In genomic region chr14:95536036-95536577, GRCh38 we compare ENCODE assay signal across 8 cellular contexts. TPM values are rescaled to one million over a fixed set of nuclear protein-coding genes. Genes with fewer than 3 reads are reported as not detected.
DNase-seq lines count a peak whose midpoint lies in the region; TF ChIP-seq lines count a peak whose summit lies in the region.

No MANE protein-coding gene starts in this region.

- DNase-seq in AG09309 (ENCODE audit: low read depth) (no peak), mammary epithelial cell (no peak), NCI-H748 (lab: John Stamatoyannopoulos, UW; ENCODE audit: unreplicated experiment) (no peak), mucosa of gallbladder (ENCODE audit: low spot score) (no peak), occipital lobe (lab: John Stamatoyannopoulos, UW) (no peak), LoVo (ENCODE audit: low spot score) (no peak)

- H3K4me3 ChIP-seq in AG09309 (ENCODE audit: control insufficient read depth, low read depth, low read length) = peak overlapping the region; percentile 70
- peak overlapping the region; percentile 94 for H3K4me3 ChIP-seq in HUES64 (ENCODE audit: low read length)
- H3K4me3 ChIP-seq in mammary epithelial cell (replicated peaks in 1 of 3; ENCODE audit: insufficient read depth in 1 of 3, low read depth in 2 of 3, low read length in 3 of 3) = peak overlapping the region; percentile 66 to 93 (median 91)
- H3K4me3 ChIP-seq in muscle layer of duodenum (ENCODE audit: low read depth in 1 of 2, low read length in 2 of 2) = peak overlapping the region; percentile 85 to 90

- H3K27ac ChIP-seq in HUES64 (ENCODE audit: low read depth, low read length) (no peak overlapping the region), mammary epithelial cell (ENCODE audit: insufficient read depth, low read depth, low read length) (peak overlapping the region; percentile 67), muscle layer of duodenum (ENCODE audit: low read length) (peak overlapping the region; percentile 61)

- 35% methylated on average over 4 of the region's 4 CpGs for WGBS in HUES64
- WGBS in mammary epithelial cell (ENCODE audit: low coverage, missing lambda C conversion rate) = 62% methylated on average over 4 of the region's 4 CpGs

- no peaks in the 10 kb centered on the region; the same call in 1 of the 2 replicates for H3K27me3 ChIP-seq in HUES64 (ENCODE audit: insufficient read depth, low read length)
- no peaks in the 10 kb centered on the region for H3K27me3 ChIP-seq in mammary epithelial cell (ENCODE audit: insufficient read depth, low read length)
- H3K27me3 ChIP-seq in muscle layer of duodenum (ENCODE audit: low read depth, low read length) = no peaks in the 10 kb centered on the region

- in situ Hi-C loops in mammary epithelial cell (cut with MboI; ENCODE audit: low sequenced_read_pairs in 2 of 2) = loop anchor here in 1 of 2 donors (25.0 kb wide), 1 partner anchor 726 kb away; the partner anchor contains the start of gene BDKRB1

- no peak for TF ChIP-seq CTCF in AG09309 (IDR thresholded peaks at IDR 0.05; ENCODE audit: control insufficient read depth, insufficient read depth, low read depth, low read length, missing control alignments)
- TF ChIP-seq CTCF in mammary epithelial cell (conservative IDR thresholded peaks at IDR 0.05 in 1 of 2, IDR thresholded peaks at IDR 0.05 in 1 of 2; ENCODE audit: extremely low read depth in 1 of 2, insufficient read depth in 1 of 2, low read depth in 1 of 2, low read length in 2 of 2) = no peak

- CTCF ChIA-PET in mammary epithelial cell (lab: Charles Lee; ENCODE audit: low non-redundant PET) = no interaction called here

- H3K9me3 ChIP-seq in HUES64 (ENCODE audit: insufficient read depth, low read depth, low read length) = no peaks in the 10 kb centered on the region
- no peaks in the 10 kb centered on the region for H3K9me3 ChIP-seq in mammary epithelial cell (replicated peaks; ENCODE audit: insufficient read depth, low read length)
- H3K9me3 ChIP-seq in muscle layer of duodenum (ENCODE audit: control insufficient read depth in 1 of 2, low read length in 2 of 2) = no peaks in the 10 kb centered on the region

- H2AFZ ChIP-seq in mammary epithelial cell (ENCODE audit: low read depth, low read length) = peak overlapping the region; percentile 79

- H3K4me1 ChIP-seq in HUES64 (ENCODE audit: insufficient read depth, low read length) = peaks cover 28% of the 10 kb centered on the region
- peaks cover 28% of the 10 kb centered on the region for H3K4me1 ChIP-seq in mammary epithelial cell (ENCODE audit: insufficient read depth, low read length)
- peaks cover 16 to 42% of the 10 kb centered on the region in 2 donors for H3K4me1 ChIP-seq in muscle layer of duodenum (ENCODE audit: control insufficient read depth in 1 of 2, insufficient read depth in 2 of 2, low read length in 2 of 2)

- H3K9ac ChIP-seq in HUES64 (ENCODE audit: low read depth, low read length) = peak overlapping the region; percentile 87
- peak overlapping the region; percentile 94 for H3K9ac ChIP-seq in mammary epithelial cell (ENCODE audit: insufficient read depth, low read length)

- intact Hi-C loops in mammary epithelial cell (cut with micrococcal nuclease) = no loop called here

- BruUV-seq in mammary epithelial cell (replicated peaks; lab: Mats Ljungman, UMichigan) = no TSS peak

- H3K4me2 ChIP-seq in mammary epithelial cell (ENCODE audit: insufficient read depth, low read depth, low read length) = peak overlapping the region; percentile 91

- H4K20me1 ChIP-seq in mammary epithelial cell (ENCODE audit: insufficient read depth, low read length) = no peaks in the 10 kb centered on the region

- dilution Hi-C loops in mammary epithelial cell (cut with HindIII; ENCODE audit: low sequenced_read_pairs) = no loop called here

- H3K79me2 ChIP-seq in mammary epithelial cell (ENCODE audit: insufficient read depth, low read length) = peaks cover 94% of the 10 kb centered on the region

- H3K36me3 ChIP-seq in HUES64 (ENCODE audit: insufficient read depth, low read length) (peaks cover 23% of the 10 kb centered on the region), mammary epithelial cell (ENCODE audit: insufficient read depth, low read length) (no peaks in the 10 kb centered on the region), muscle layer of duodenum (ENCODE audit: control insufficient read depth in 1 of 2, insufficient read depth in 2 of 2, low read length in 2 of 2) (no peaks in the 10 kb centered on the region)

RNA-seq across cellular contexts. Expression of gene GLRX5, which starts 1.3 kb away (rescaled TPM):
- 63.1 TPM for polyA plus RNA-seq in HUES64 (2013, experiment 1 of 2)
- polyA plus RNA-seq in HUES64 (2013, experiment 2 of 2) = 67.1 TPM
- total RNA-seq in mammary epithelial cell (10 to 100 TPM; 21.2 to 34.6 TPM), mucosa of gallbladder (38.6 TPM), occipital lobe (28.7 TPM)
- 30.5 TPM for polyA plus RNA-seq in mammary epithelial cell
- polyA minus RNA-seq in mammary epithelial cell = 17.2 TPM

RNA-seq across cellular contexts. Expression of gene SYNE3, which starts 19.7 kb away (rescaled TPM):
- 0.10 TPM for polyA plus RNA-seq in HUES64 (2013, experiment 1 of 2)
- polyA plus RNA-seq in HUES64 (2013, experiment 2 of 2) = 0.13 TPM
- 10 to 100 TPM in 1 of 2 donors, 1 to 10 TPM in 1; 3.5 to 13.0 TPM for total RNA-seq in mammary epithelial cell
- 2.4 TPM for polyA plus RNA-seq in mammary epithelial cell
- polyA minus RNA-seq in mammary epithelial cell = 13.3 TPM
- 9.5 TPM for total RNA-seq in mucosa of gallbladder
- total RNA-seq in occipital lobe = 2.2 TPM
